Comparison of ENCODE assay signal across 22 cellular contexts in the genomic region with DNA sequence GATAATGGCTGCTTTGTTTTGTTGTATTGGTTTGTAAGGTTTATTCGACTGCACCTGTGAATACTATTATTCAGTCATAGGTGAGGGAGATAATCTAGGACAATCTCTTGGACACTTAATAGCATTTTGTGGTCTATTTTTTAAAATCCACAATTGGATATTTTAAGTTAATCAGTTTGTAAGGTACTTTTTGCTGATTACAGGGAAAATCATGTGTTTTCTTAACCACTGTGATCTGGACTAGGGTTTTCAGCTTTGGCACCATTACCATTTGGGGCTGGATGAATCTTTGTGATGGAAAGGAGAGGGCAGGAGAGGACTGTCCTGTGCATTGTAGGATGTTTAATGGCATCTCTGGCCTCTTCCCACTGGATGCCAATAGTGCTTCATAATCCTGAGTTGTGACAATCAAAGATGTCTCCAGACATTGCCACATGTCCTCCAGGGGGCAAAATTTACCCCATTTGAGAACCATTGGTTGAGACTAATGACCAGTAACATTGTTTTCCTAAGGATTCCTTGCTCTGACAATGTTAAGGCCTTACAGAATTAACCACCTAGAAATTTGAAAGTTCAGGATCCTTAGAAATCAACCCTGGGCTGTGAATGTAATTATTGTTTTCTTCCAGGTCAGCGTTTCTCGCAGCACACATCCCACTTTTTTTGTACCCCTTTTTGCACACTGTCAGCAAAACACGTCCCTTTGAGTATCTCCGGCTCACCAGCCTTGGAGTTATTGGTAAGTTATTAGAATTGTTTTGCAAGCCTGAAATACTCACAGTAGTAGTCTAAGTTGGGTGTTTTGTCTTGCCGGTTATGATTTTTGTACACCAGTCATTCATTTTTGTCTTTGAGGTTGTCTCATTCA. TPM values are rescaled to one million over a fixed set of nuclear protein-coding genes. Genes with fewer than 3 reads are reported as not detected.
DNase-seq lines count a peak whose midpoint lies in the region; ATAC-seq, FAIRE-seq and TF ChIP-seq lines count a peak whose summit lies in the region.
"Had no signal": no experiment of that assay in that cellular context is flagged by ENCODE, and none has a peak within 500 bp of the region (broad histone marks: within the 10 kb centered on the region; RNA-seq: fewer than 3 reads in every experiment).

No MANE protein-coding gene starts in this region.

- H3K23ac ChIP-seq in IMR-90 (ENCODE audit: low read depth, low read length): no peak overlapping the region

- H3K18ac ChIP-seq in IMR-90 (ENCODE audit: low read depth, low read length): no peak overlapping the region

- FAIRE-seq in K562 (lab: Jason Lieb, UNC): no peak

- ATAC-seq in IMR-90 (ENCODE audit: low read depth) (no peak), K562 (peak; percentile 40; the same call in 1 of the 3 replicates)
- no peak for ATAC-seq in stimulated activated naive B cell treated with anti-CD40 and anti-IgM and Interleukin-4, amounts not matched to agents 10 μg/mL and 1 μg/mL and 100 μg/mL, for 72 hours (replicated peaks)
- ATAC-seq: naive thymus-derived CD4-positive, alpha-beta T cell had no signal

- H3K27me3 Mint-ChIP-seq in neural progenitor cell (ENCODE audit: insufficient read depth, low read depth): no peaks in the 10 kb centered on the region
- no peaks in the 10 kb centered on the region for H3K27me3 Mint-ChIP-seq in stimulated activated naive B cell treated with anti-CD40 and anti-IgM and Interleukin-4, amounts not matched to agents 10 μg/mL and 1 μg/mL and 100 μg/mL, for 72 hours
- H3K27me3 Mint-ChIP-seq: activated naive CD4-positive, alpha-beta T cell treated with anti-CD3 and anti-CD28 coated beads, Interleukin-2, amount 50 U/mL, for 24 hours; naive thymus-derived CD4-positive, alpha-beta T cell had no signal

- H3K4me2 ChIP-seq in IMR-90 (ENCODE audit: low read depth, low read length) (no peak overlapping the region), K562 (ENCODE audit: insufficient read depth, low read length) (no peak overlapping the region), neural progenitor cell (no peak overlapping the region)

- 100% methylated on average over 1 of the region's 6 CpGs; no CpG with 5 or more reads in 1 of the 2 experiments for WGBS in IMR-90 (ENCODE audit: extremely low coverage in 2 of 2, insufficient read length in 1 of 2), 2 experiments
- 93% methylated on average over 6 of the region's 6 CpGs for WGBS in K562 (ENCODE audit: insufficient coverage, low coverage, missing lambda C conversion rate)

- H4K8ac ChIP-seq in IMR-90 (ENCODE audit: low read depth in 2 of 2, low read length in 2 of 2): no peak overlapping the region

- no peak overlapping the region for H2AFZ ChIP-seq in IMR-90 (replicated peaks; ENCODE audit: low read length, poor library complexity)
- no peak overlapping the region for H2AFZ ChIP-seq in K562 (ENCODE audit: low read depth, low read length)
- no peak overlapping the region for H2AFZ ChIP-seq in neural progenitor cell (replicated peaks)

- H3K27ac Mint-ChIP-seq in neural progenitor cell: no peak overlapping the region
- no peak overlapping the region for H3K27ac Mint-ChIP-seq in stimulated activated naive B cell treated with anti-CD40 and anti-IgM and Interleukin-4, amounts not matched to agents 10 μg/mL and 1 μg/mL and 100 μg/mL, for 72 hours

- H3K9me3 ChIP-seq in IMR-90 (ENCODE audit: control insufficient read depth, insufficient read depth, low read length) (no peaks in the 10 kb centered on the region), K562 (replicated peaks; ENCODE audit: control insufficient read depth, insufficient read depth, low read depth, low read length) (no peaks in the 10 kb centered on the region), neural progenitor cell (ENCODE audit: low read depth) (no peaks in the 10 kb centered on the region)
- H3K9me3 ChIP-seq: Peyer's patch, prostate gland, tibial nerve had no signal

- no peaks in the 10 kb centered on the region for H3K9me3 Mint-ChIP-seq in neural progenitor cell
- H3K9me3 Mint-ChIP-seq in stimulated activated naive B cell treated with anti-CD40 and anti-IgM and Interleukin-4, amounts not matched to agents 10 μg/mL and 1 μg/mL and 100 μg/mL, for 72 hours: no peaks in the 10 kb centered on the region
- H3K9me3 Mint-ChIP-seq: activated naive CD4-positive, alpha-beta T cell treated with anti-CD3 and anti-CD28 coated beads, Interleukin-2, amount 50 U/mL, for 24 hours; naive thymus-derived CD4-positive, alpha-beta T cell had no signal

- H4K20me1 ChIP-seq in IMR-90 (ENCODE audit: insufficient read depth, low read length) (no peaks in the 10 kb centered on the region; the same call in 1 of the 2 replicates), K562 (replicated peaks; ENCODE audit: control insufficient read depth, insufficient read depth, low read length) (no peaks in the 10 kb centered on the region), neural progenitor cell (ENCODE audit: low read depth) (peaks cover 42% of the 10 kb centered on the region)

- in situ Hi-C loops in IMR-90 (cut with MboI; ENCODE audit: low sequenced_read_pairs): no loop called here
- in situ Hi-C loops in K562 (cut with MboI): no loop called here

- H3K79me2 ChIP-seq in K562 (ENCODE audit: control insufficient read depth, insufficient read depth, low read length): peaks cover 10% of the 10 kb centered on the region; the same call in 2 of the 3 replicates
- peaks cover 28% of the 10 kb centered on the region for H3K79me2 ChIP-seq in neural progenitor cell (ENCODE audit: low read depth)

- no peak overlapping the region for H2AK9ac ChIP-seq in IMR-90 (replicated peaks; ENCODE audit: low read depth, low read length, poor library complexity)

- TF ChIP-seq CTCF in IMR-90 (conservative IDR thresholded peaks at IDR 0.05; ENCODE audit: low read depth, low read length): no peak
- TF ChIP-seq CTCF in K562 (IDR thresholded peaks at IDR 0.05 in 2 of 3, conservative IDR thresholded peaks at IDR 0.05 in 1 of 3; ENCODE audit: insufficient read depth in 2 of 3, low read depth in 1 of 3, low read length in 3 of 3): 0 out of 6 replicates have a peak, but pooled peaks of 1 of the 3 experiments have one; percentile 13
- TF ChIP-seq CTCF in neural progenitor cell (IDR thresholded peaks at IDR 0.05): peak; percentile 16

- dilution Hi-C loops in IMR-90 (cut with HindIII; ENCODE audit: low sequenced_read_pairs, unreplicated experiment): no loop called here

- TF ChIP-seq RAD21 in IMR-90 (IDR thresholded peaks at IDR 0.05; ENCODE audit: low read length) (no peak), K562 (CRISPR knock-in tag; conservative IDR thresholded peaks at IDR 0.05 in 1 of 2, IDR thresholded peaks at IDR 0.05 in 1 of 2) (no peak)

- no peak overlapping the region for H3K4ac ChIP-seq in IMR-90 (ENCODE audit: low read depth, low read length)

- DNase-seq in DMS 273 (lab: John Stamatoyannopoulos, UW; ENCODE audit: unreplicated experiment) (peak; percentile 27), DMS 273 treated with DMSO at 0.1 percent for 48 hours (lab: John Stamatoyannopoulos, UW) (no peak), IMR-90 (no peak), K562 (ENCODE audit: extremely low read depth in 1 of 4, low spot score in 3 of 4) (no peak), neural progenitor cell (ENCODE audit: low spot score) (no peak), COLO829 (ENCODE audit: low spot score) (no peak), NCI-H1092 (lab: John Stamatoyannopoulos, UW) (no peak)
- DNase-seq in stimulated activated naive B cell treated with anti-CD40 and anti-IgM and Interleukin-4, amounts not matched to agents 10 μg/mL and 1 μg/mL and 100 μg/mL, for 72 hours: no peak
- DNase-seq: activated T-cell treated with anti-CD3 and anti-CD28 coated beads for 4 hours; cortex of kidney; DMS79 treated with DMSO at 0.1 percent for 48 hours; naive thymus-derived CD4-positive, alpha-beta T cell; NCI-H1930; NCI-H510A treated with DMSO at 0.1 percent for 48 hours; Peyer's patch; SW 1271 had no signal

- H3K4me1 ChIP-seq in IMR-90 (ENCODE audit: control insufficient read depth, insufficient read depth, low read length) (no peaks in the 10 kb centered on the region), K562 (replicated peaks in 1 of 2; ENCODE audit: control insufficient read depth in 2 of 2, insufficient read depth in 2 of 2, low read length in 2 of 2) (no peaks in the 10 kb centered on the region), neural progenitor cell (no peaks in the 10 kb centered on the region)
- H3K4me1 ChIP-seq: Peyer's patch, prostate gland, tibial nerve had no signal

- H3K14ac ChIP-seq in IMR-90 (replicated peaks; ENCODE audit: low read depth, low read length): no peak overlapping the region

- no peak overlapping the region for H2AK5ac ChIP-seq in IMR-90 (ENCODE audit: low read depth, low read length)

- intact Hi-C loops in IMR-90 (cut with micrococcal nuclease): no loop called here
- intact Hi-C loops in K562 (cut with micrococcal nuclease): no loop called here

- peaks cover 32% of the 10 kb centered on the region for H3K36me3 ChIP-seq in IMR-90 (ENCODE audit: control insufficient read depth, insufficient read depth, low read length)
- peaks cover 70% of the 10 kb centered on the region for H3K36me3 ChIP-seq in K562 (ENCODE audit: control insufficient read depth, insufficient read depth, low read length)
- peaks cover 21% of the 10 kb centered on the region for H3K36me3 ChIP-seq in neural progenitor cell

- no peaks in the 10 kb centered on the region for H3K4me1 Mint-ChIP-seq in neural progenitor cell
- H3K4me1 Mint-ChIP-seq in stimulated activated naive B cell treated with anti-CD40 and anti-IgM and Interleukin-4, amounts not matched to agents 10 μg/mL and 1 μg/mL and 100 μg/mL, for 72 hours: peaks cover 0 to 12% of the 10 kb centered on the region in 2 donors

- CTCF ChIA-PET in IMR-90 (lab: Yijun Ruan, JAX) (no interaction called here), K562 (lab: Yijun Ruan, JAX; ENCODE audit: low intra/inter-chr PET ratio) (no interaction called here)

- H3K9ac ChIP-seq in IMR-90 (ENCODE audit: low read depth, low read length): no peak overlapping the region
- H3K9ac ChIP-seq in K562 (ENCODE audit: insufficient read depth in 1 of 2, low read depth in 2 of 2, low read length in 2 of 2): no peak overlapping the region
- no peak overlapping the region for H3K9ac ChIP-seq in neural progenitor cell

- H4K91ac ChIP-seq in IMR-90 (ENCODE audit: insufficient read depth, low read depth, low read length): no peak overlapping the region

- BruUV-seq in IMR-90 (replicated peaks; lab: Mats Ljungman, UMichigan) (no TSS peak), K562 (replicated peaks; lab: Mats Ljungman, UMichigan) (no TSS peak)

- H3K4me3 ChIP-seq in IMR-90 (ENCODE audit: insufficient read depth, low read depth, low read length) (no peak overlapping the region), K562 (no peak overlapping the region), neural progenitor cell (no peak overlapping the region)
- H3K4me3 ChIP-seq: lung, Peyer's patch, prostate gland, tibial nerve had no signal

- no peak overlapping the region for H2BK20ac ChIP-seq in IMR-90 (ENCODE audit: low read depth, low read length)

- TF ChIP-seq POLR2A in IMR-90 (IDR thresholded peaks at IDR 0.05; ENCODE audit: low read depth, low read length) (no peak), K562 (conservative IDR thresholded peaks at IDR 0.05) (no peak)

- TF ChIP-seq EP300 in K562 (IDR thresholded peaks at IDR 0.05; ENCODE audit: low read length): no peak

- H4K5ac ChIP-seq in IMR-90 (ENCODE audit: low read depth, low read length): no peak overlapping the region

- no peak overlapping the region for H2BK120ac ChIP-seq in IMR-90 (ENCODE audit: low read depth, low read length)

- no peak overlapping the region for H3K56ac ChIP-seq in IMR-90 (ENCODE audit: extremely low read depth, insufficient read depth, low read length)

- peaks cover 27 to 39% of the 10 kb centered on the region in 2 experiments for H3K79me1 ChIP-seq in IMR-90 (ENCODE audit: low read depth in 1 of 2, low read length in 2 of 2)

- H3K9me1 ChIP-seq in IMR-90 (ENCODE audit: insufficient read depth, low read length) (peaks cover 4% of the 10 kb centered on the region; the same call in 1 of the 2 replicates), K562 (ENCODE audit: control insufficient read depth, insufficient read depth, low read length) (no peaks in the 10 kb centered on the region)

- H3K27ac ChIP-seq in IMR-90 (ENCODE audit: insufficient read depth, low read length): no peak overlapping the region
- H3K27ac ChIP-seq in K562 (ENCODE audit: extremely low read depth, low read depth, low read length): no peak overlapping the region
- H3K27ac ChIP-seq in neural progenitor cell: no peak overlapping the region
- H3K27ac ChIP-seq: 22Rv1, C4-2B, Peyer's patch, prostate gland, tibial nerve had no signal

- no peak overlapping the region for H3K4me3 Mint-ChIP-seq in neural progenitor cell
- H3K4me3 Mint-ChIP-seq in stimulated activated naive B cell treated with anti-CD40 and anti-IgM and Interleukin-4, amounts not matched to agents 10 μg/mL and 1 μg/mL and 100 μg/mL, for 72 hours: no peak overlapping the region
- H3K4me3 Mint-ChIP-seq: activated naive CD4-positive, alpha-beta T cell treated with anti-CD3 and anti-CD28 coated beads, Interleukin-2, amount 50 U/mL, for 24 hours; naive thymus-derived CD4-positive, alpha-beta T cell had no signal

- peaks cover 42% of the 10 kb centered on the region for H3K36me3 Mint-ChIP-seq in neural progenitor cell
- peaks cover 27 to 44% of the 10 kb centered on the region in 2 donors for H3K36me3 Mint-ChIP-seq in stimulated activated naive B cell treated with anti-CD40 and anti-IgM and Interleukin-4, amounts not matched to agents 10 μg/mL and 1 μg/mL and 100 μg/mL, for 72 hours

- POLR2A ChIA-PET in IMR-90 (lab: Charles Lee; ENCODE audit: unreplicated experiment): no interaction called here
- POLR2A ChIA-PET in K562 (lab: Yijun Ruan, JAX): no interaction called here

- H3K27me3 ChIP-seq in IMR-90 (ENCODE audit: control insufficient read depth, insufficient read depth, low read length): no peaks in the 10 kb centered on the region
- no peaks in the 10 kb centered on the region for H3K27me3 ChIP-seq in K562 (ENCODE audit: control insufficient read depth in 2 of 2, insufficient read depth in 2 of 2, low read length in 2 of 2)
- H3K27me3 ChIP-seq in neural progenitor cell: no peaks in the 10 kb centered on the region
- H3K27me3 ChIP-seq: Peyer's patch, tibial nerve had no signal

- H2BK15ac ChIP-seq in IMR-90 (ENCODE audit: low read depth, low read length): no peak overlapping the region

- H3F3A ChIP-seq in neural progenitor cell (ENCODE audit: low read depth): no peaks in the 10 kb centered on the region

- no peak overlapping the region for H2BK5ac ChIP-seq in IMR-90 (ENCODE audit: low read depth, low read length, poor library complexity, severe bottlenecking)

RNA-seq across cellular contexts. Expression of a gene that starts 15.6 kb away (rescaled TPM):
- total RNA-seq in IMR-90 (2012; rRNA removed) (70.5 and 71.0 TPM in 2 replicates), K562 (2014; rRNA removed) (40.9 and 48.3 TPM in 2 replicates), K562 (2014; rRNA removed; fragmentation: Illumina TruSeq; extraction: Trizol) (47.7 and 51.1 TPM in 2 replicates), K562 (2015; rRNA removed; fragmentation: Illumina TruSeq; extraction: Trizol) (48.4 and 50.8 TPM in 2 replicates), K562 (2021) (50.7 and 51.6 TPM in 2 replicates), neural progenitor cell (ENCODE audit: low replicate concordance) (85.0 and 87.1 TPM in 2 replicates)
- polyA plus RNA-seq in IMR-90 (2012; rRNA removed) (33.1 and 35.2 TPM in 2 replicates), K562 (2011; rRNA removed) (68.1 and 82.6 TPM in 2 replicates), K562 (2014; fragmentation: Illumina TruSeq; extraction: Trizol) (43.3 and 46.7 TPM in 2 replicates), K562 (2014; fragmentation: Nextera tagmentation; extraction: Ambion mirVana) (10 to 100 TPM; 19.0 to 27.4 TPM), K562 (2014; rRNA removed) (33.4 and 42.8 TPM in 2 replicates)
- polyA plus RNA-seq in IMR-90 (2012; cell fraction: cytosol; rRNA removed): 18.7 and 26.1 TPM in 2 replicates
- 32.9 and 63.7 TPM in 2 replicates for polyA plus RNA-seq in IMR-90 (2012; cell fraction: nucleus; rRNA removed; ENCODE audit: low replicate concordance)
- total RNA-seq in K562 (2011; cell fraction: chromatin; rRNA removed; ENCODE audit: low replicate concordance): 44.5 and 73.8 TPM in 2 replicates
- total RNA-seq in K562 (2011; cell fraction: nucleolus; rRNA removed): 24.5 and 28.0 TPM in 2 replicates
- 45.1 and 81.1 TPM in 2 replicates for total RNA-seq in K562 (2011; cell fraction: nucleoplasm; rRNA removed)
- polyA plus RNA-seq in K562 (2011; cell fraction: cytosol; rRNA removed): 45.8 and 48.2 TPM in 2 replicates
- 62.8 and 76.2 TPM in 2 replicates for polyA plus RNA-seq in K562 (2011; cell fraction: nucleus; rRNA removed)
- 26.9 and 31.4 TPM in 2 replicates for polyA plus RNA-seq in K562 (2012)
- 98.0 and 123 TPM in 2 replicates for polyA minus RNA-seq in K562 (2011; rRNA and poly(A)+ RNA removed)
- 48.5 and 68.3 TPM in 2 replicates for polyA minus RNA-seq in K562 (2011; cell fraction: cytosol; rRNA and poly(A)+ RNA removed)
- polyA minus RNA-seq in K562 (2011; cell fraction: nucleus; rRNA and poly(A)+ RNA removed): 28.5 and 47.8 TPM in 2 replicates

RNA-seq across cellular contexts. Expression of a gene that starts 16.1 kb away (rescaled TPM):
- total RNA-seq in IMR-90 (2012; rRNA removed): 6.5 and 7.5 TPM in 2 replicates
- polyA plus RNA-seq in IMR-90 (2012; rRNA removed): 1.2 and 1.6 TPM in 2 replicates
- 0.25 and 0.26 TPM in 2 replicates for polyA plus RNA-seq in IMR-90 (2012; cell fraction: cytosol; rRNA removed)
- 0.30 and 3.2 TPM in 2 replicates for polyA plus RNA-seq in IMR-90 (2012; cell fraction: nucleus; rRNA removed; ENCODE audit: low replicate concordance)
- 28.1 and 77.2 TPM in 2 replicates for total RNA-seq in K562 (2011; cell fraction: chromatin; rRNA removed; ENCODE audit: low replicate concordance)
- 8.3 and 18.9 TPM in 2 replicates for total RNA-seq in K562 (2011; cell fraction: nucleolus; rRNA removed)
- 24.1 and 25.7 TPM in 2 replicates for total RNA-seq in K562 (2011; cell fraction: nucleoplasm; rRNA removed)
- total RNA-seq in K562 (2014; rRNA removed): 5.7 and 8.5 TPM in 2 replicates
- total RNA-seq in K562 (2014; rRNA removed; fragmentation: Illumina TruSeq; extraction: Trizol): 14.2 and 16.5 TPM in 2 replicates
- 12.6 and 14.1 TPM in 2 replicates for total RNA-seq in K562 (2015; rRNA removed; fragmentation: Illumina TruSeq; extraction: Trizol)
- total RNA-seq in K562 (2021): 12.8 and 15.0 TPM in 2 replicates
- 7.2 and 9.0 TPM in 2 replicates for polyA plus RNA-seq in K562 (2011; rRNA removed)
- 1.00 and 2.5 TPM in 2 replicates for polyA plus RNA-seq in K562 (2011; cell fraction: cytosol; rRNA removed)
- 7.7 and 8.7 TPM in 2 replicates for polyA plus RNA-seq in K562 (2011; cell fraction: nucleus; rRNA removed)
- polyA plus RNA-seq in K562 (2012): 3.5 and 4.0 TPM in 2 replicates
- polyA plus RNA-seq in K562 (2014; fragmentation: Illumina TruSeq; extraction: Trizol): 6.0 and 6.9 TPM in 2 replicates
- 1 to 10 TPM; 2.0 to 2.8 TPM for polyA plus RNA-seq in K562 (2014; fragmentation: Nextera tagmentation; extraction: Ambion mirVana)
- polyA plus RNA-seq in K562 (2014; rRNA removed): 4.8 and 5.0 TPM in 2 replicates
- 28.7 and 36.1 TPM in 2 replicates for polyA minus RNA-seq in K562 (2011; rRNA and poly(A)+ RNA removed)
- polyA minus RNA-seq in K562 (2011; cell fraction: cytosol; rRNA and poly(A)+ RNA removed): 10.8 and 18.3 TPM in 2 replicates
- polyA minus RNA-seq in K562 (2011; cell fraction: nucleus; rRNA and poly(A)+ RNA removed): 11.8 and 31.5 TPM in 2 replicates
- total RNA-seq in neural progenitor cell (ENCODE audit: low replicate concordance): 21.0 and 35.1 TPM in 2 replicates

RNA-seq across cellular contexts. Expression of a gene that starts 23.5 kb away (rescaled TPM):
- total RNA-seq in IMR-90 (2012; rRNA removed) (1.4 and 2.0 TPM in 2 replicates), K562 (2014; rRNA removed) (not detected in 2 replicates), K562 (2014; rRNA removed; fragmentation: Illumina TruSeq; extraction: Trizol) (not detected in 2 replicates), K562 (2015; rRNA removed; fragmentation: Illumina TruSeq; extraction: Trizol) (not detected in 2 replicates), K562 (2021) (not detected in 2 replicates), neural progenitor cell (ENCODE audit: low replicate concordance) (0.12 and 1.1 TPM in 2 replicates)
- polyA plus RNA-seq in IMR-90 (2012; rRNA removed) (1.5 and 1.9 TPM in 2 replicates), K562 (2011; rRNA removed) (0.01 TPM in 1 of 2 replicates, not detected in the other), K562 (2014; fragmentation: Illumina TruSeq; extraction: Trizol) (not detected in 2 replicates), K562 (2014; fragmentation: Nextera tagmentation; extraction: Ambion mirVana) (under 1 TPM; 0.13 to 0.38 TPM), K562 (2014; rRNA removed) (not detected in 2 replicates)
- polyA plus RNA-seq in IMR-90 (2012; cell fraction: cytosol; rRNA removed): 1.2 and 1.3 TPM in 2 replicates
- polyA plus RNA-seq in IMR-90 (2012; cell fraction: nucleus; rRNA removed; ENCODE audit: low replicate concordance): 7.4 and 15.7 TPM in 2 replicates
- total RNA-seq in K562 (2011; cell fraction: chromatin; rRNA removed; ENCODE audit: low replicate concordance): 0.18 TPM in 1 of 2 replicates, not detected in the other
- not detected in 2 replicates for total RNA-seq in K562 (2011; cell fraction: nucleolus; rRNA removed)
- not detected in 2 replicates for total RNA-seq in K562 (2011; cell fraction: nucleoplasm; rRNA removed)
- polyA plus RNA-seq in K562 (2011; cell fraction: cytosol; rRNA removed): not detected in 2 replicates
- polyA plus RNA-seq in K562 (2011; cell fraction: nucleus; rRNA removed): 0.08 TPM in 1 of 2 replicates, not detected in the other
- 0.44 and 0.64 TPM in 2 replicates for polyA plus RNA-seq in K562 (2012)
- not detected in 2 replicates for polyA minus RNA-seq in K562 (2011; rRNA and poly(A)+ RNA removed)
- not detected in 2 replicates for polyA minus RNA-seq in K562 (2011; cell fraction: cytosol; rRNA and poly(A)+ RNA removed)
- not detected in 2 replicates for polyA minus RNA-seq in K562 (2011; cell fraction: nucleus; rRNA and poly(A)+ RNA removed)
